In the genomic region with DNA sequence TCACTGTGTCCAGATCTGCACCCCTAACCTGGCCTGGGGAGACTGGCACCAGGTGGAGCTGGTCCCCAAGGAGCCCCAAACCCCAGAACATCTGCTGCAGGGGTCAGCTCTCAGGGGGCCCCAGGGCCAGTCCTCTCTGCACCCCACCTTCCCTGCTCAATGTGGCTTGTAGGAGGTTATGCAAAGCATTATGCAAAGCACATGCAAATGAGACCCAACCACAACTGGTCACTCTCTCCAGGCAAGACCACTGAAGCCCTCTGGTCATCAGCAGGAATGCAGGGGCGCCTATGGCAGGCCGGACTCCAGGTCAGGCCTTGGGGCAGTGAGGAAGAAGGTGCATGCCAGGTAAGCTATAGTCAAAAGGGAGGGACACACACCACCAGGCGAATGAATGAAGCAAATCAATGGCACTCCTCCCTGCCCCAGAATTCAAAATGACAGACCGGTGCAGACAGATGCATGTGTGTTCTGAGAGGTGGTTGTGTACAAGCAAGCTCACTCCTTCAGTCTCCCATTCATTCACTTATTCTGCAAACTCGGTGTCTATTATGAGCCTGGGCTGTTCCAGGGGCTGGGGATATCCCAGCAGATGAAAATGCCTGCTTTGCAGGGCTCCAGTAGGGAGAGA, we compare ENCODE assay signal across 23 cellular contexts. TPM values are rescaled to one million over a fixed set of nuclear protein-coding genes. Genes with fewer than 3 reads are reported as not detected.
"Had no signal": no experiment of that assay in that cellular context is flagged by ENCODE, and none has a peak within 500 bp of the region (broad histone marks: within the 10 kb centered on the region; RNA-seq: fewer than 3 reads in every experiment).

No MANE protein-coding gene starts in this region.

- H3K36me3 ChIP-seq: breast epithelium, tibial artery, uterus had no signal

- H3K27me3 ChIP-seq: breast epithelium, uterus had no signal

- H3K27ac Mint-ChIP-seq: activated CD8-positive, alpha-beta T cell treated with anti-CD3 and anti-CD28 coated beads, Interleukin-2, amount 10 ng/mL, durations not matched to agents 7 days and 5 days; activated T-cell treated with anti-CD3 and anti-CD28 coated beads, Interleukin-2, amount 50 U/mL, for 72 hours; dendritic cell treated with granulocyte-macrophage colony-stimulating factor and Interleukin-4, amounts not matched to agents 40 ng/mL and 50 ng/mL, for 4 days; immature natural killer cell; WTC11 had no signal

- H3K9me3 Mint-ChIP-seq: activated T-cell treated with anti-CD3 and anti-CD28 coated beads, Interleukin-2, amount 50 U/mL, for 72 hours; dendritic cell treated with granulocyte-macrophage colony-stimulating factor and Interleukin-4, amounts not matched to agents 40 ng/mL and 50 ng/mL, for 4 days; immature natural killer cell; WTC11 had no signal

- H3K36me3 Mint-ChIP-seq: immature natural killer cell, WTC11 had no signal

- H3K4me1 Mint-ChIP-seq: immature natural killer cell had no signal

- H3K27ac ChIP-seq: breast epithelium, tibial artery, uterus had no signal

- H3K4me3 Mint-ChIP-seq: activated CD8-positive, alpha-beta T cell treated with anti-CD3 and anti-CD28 coated beads, Interleukin-2, amount 10 ng/mL, durations not matched to agents 7 days and 5 days; activated T-cell treated with anti-CD3 and anti-CD28 coated beads, Interleukin-2, amount 50 U/mL, for 72 hours; dendritic cell treated with granulocyte-macrophage colony-stimulating factor and Interleukin-4, amounts not matched to agents 40 ng/mL and 50 ng/mL, for 4 days; immature natural killer cell; WTC11 had no signal

- H3K4me3 ChIP-seq: breast epithelium, tibial artery, uterus had no signal

- H3K9me3 ChIP-seq: breast epithelium, tibial artery, uterus had no signal

- H3K4me1 ChIP-seq: breast epithelium, tibial artery, uterus had no signal

- DNase-seq: activated CD4-positive, alpha-beta T cell treated with anti-CD3 and anti-CD28 coated beads for 48 hours; activated CD8-positive, alpha-beta memory T cell treated with anti-CD3 and anti-CD28 coated beads, Interleukin-2, amount 50 U/mL, for 48 hours; activated CD8-positive, alpha-beta T cell treated with anti-CD3 and anti-CD28 coated beads, Interleukin-2, amount 10 ng/mL, durations not matched to agents 7 days and 5 days; activated naive CD4-positive, alpha-beta T cell; activated T-cell treated with anti-CD3 and anti-CD28 coated beads, Interleukin-2, amount 50 U/mL, for 72 hours; anterior cingulate cortex; effector memory CD4-positive, alpha-beta T cell; foreskin melanocyte; head of caudate nucleus; immature natural killer cell; stimulated activated CD4-positive, alpha-beta T cell treated with anti-CD3 and anti-CD28 coated beads, Interleukin-15, amount 100 ng/mL, for 24 hours; stimulated activated CD4-positive, alpha-beta T cell treated with anti-CD3 and anti-CD28 coated beads, Interleukin-4, amount 100 ng/mL, for 1 hour; stimulated activated naive CD4-positive, alpha-beta T cell; T-helper 2 cell; tibial artery; uterus had no signal

RNA-seq across cellular contexts. Expression of a gene that starts 48.0 kb away (rescaled TPM):
- total RNA-seq: activated CD8-positive, alpha-beta T cell treated with anti-CD3 and anti-CD28 coated beads, Interleukin-2, amount 10 ng/mL, durations not matched to agents 7 days and 5 days; activated T-cell treated with anti-CD3 and anti-CD28 coated beads, Interleukin-2, amount 50 U/mL, for 72 hours; breast epithelium; fibroblast of lung; lower leg skin; skeletal muscle tissue; subcutaneous adipose tissue; uterus had no signal
- polyA plus RNA-seq: fibroblast of lung, immature natural killer cell had no signal
